ENCODE assay signal across 10 cellular contexts in genomic region chr17:82063424-82064415, GRCh38. TPM values are rescaled to one million over a fixed set of nuclear protein-coding genes. Genes with fewer than 3 reads are reported as not detected.
DNase-seq lines count a peak whose midpoint lies in the region; ATAC-seq, FAIRE-seq and TF ChIP-seq lines count a peak whose summit lies in the region.
"Had no signal": no experiment of that assay in that cellular context is flagged by ENCODE, and none has a peak within 500 bp of the region (broad histone marks: within the 10 kb centered on the region; RNA-seq: fewer than 3 reads in every experiment).

No MANE protein-coding gene starts in this region.

- TF ChIP-seq POLR2A in endothelial cell of umbilical vein (IDR thresholded peaks at IDR 0.05; ENCODE audit: low read depth, low read length): no peak

- POLR2A ChIA-PET in endothelial cell of umbilical vein (lab: Charles Lee): no interaction called here

- no peak overlapping the region; the same call in 1 of the 2 replicates for H3K9ac ChIP-seq in OCI-LY3 (ENCODE audit: low read length)
- no peak overlapping the region for H3K9ac ChIP-seq in endothelial cell of umbilical vein (replicated peaks; ENCODE audit: extremely low read depth, insufficient read depth, low read length)

- dilution Hi-C loops in endothelial cell of umbilical vein (cut with MboI; ENCODE audit: extremely low pct_ligation_motif_present, low sequenced_read_pairs): no loop called here

- peak overlapping the region; percentile 97; the same call in 1 of the 2 replicates for H3K4me3 ChIP-seq in GM12864 (ENCODE audit: low read depth, low read length)
- peak overlapping the region; percentile 100 for H3K4me3 ChIP-seq in OCI-LY3 (ENCODE audit: low read length)
- no peak overlapping the region for H3K4me3 ChIP-seq in endothelial cell of umbilical vein (replicated peaks in 1 of 3; ENCODE audit: insufficient read depth in 1 of 3, low read depth in 1 of 3, low read length in 3 of 3)
- H3K4me3 ChIP-seq in osteoblast (ENCODE audit: insufficient read depth, low read length): peak overlapping the region; percentile 88

- H3K4me1 ChIP-seq in OCI-LY3 (ENCODE audit: low read length): peaks cover 14% of the 10 kb centered on the region
- H3K4me1 ChIP-seq in endothelial cell of umbilical vein (ENCODE audit: control insufficient read depth, extremely low read depth, insufficient read depth, low read length): peaks cover 15% of the 10 kb centered on the region
- H3K4me1 ChIP-seq in osteoblast (ENCODE audit: insufficient read depth, low read length): peaks cover 17% of the 10 kb centered on the region

- no peak for DNase-seq in GM12864 (ENCODE audit: low read depth)
- no peak for DNase-seq in endothelial cell of umbilical vein (ENCODE audit: low read depth, low spot score)
- peak; percentile 62 for DNase-seq in osteoblast (ENCODE audit: insufficient read length, low spot score, missing footprints)
- DNase-seq in CD1c-positive myeloid dendritic cell (ENCODE audit: extremely low spot score): no peak
- DNase-seq: activated CD4-positive, alpha-beta T cell treated with anti-CD3 and anti-CD28 coated beads for 48 hours; NCI-H748 treated with DMSO at 0.1 percent for 48 hours had no signal

- CTCF ChIA-PET in endothelial cell of umbilical vein (lab: Charles Lee): interaction anchor here (0.6 to 1.2 kb wide), 4 partner anchors 8 to 104 kb away, joined by 3 to 4 read pairs (median 4); no protein-coding TSS in a partner anchor

- H3K79me2 ChIP-seq in OCI-LY3 (ENCODE audit: low read length) (peaks cover 28% of the 10 kb centered on the region), endothelial cell of umbilical vein (ENCODE audit: control insufficient read depth, insufficient read depth, low read length) (peaks cover 14% of the 10 kb centered on the region), osteoblast (ENCODE audit: insufficient read depth, low read length) (peaks cover 32% of the 10 kb centered on the region)

- H3K9me3 ChIP-seq in OCI-LY3 (ENCODE audit: insufficient read depth, low read length): no peaks in the 10 kb centered on the region
- H3K9me3 ChIP-seq in endothelial cell of umbilical vein (replicated peaks; ENCODE audit: control insufficient read depth, insufficient read depth, low read length): no peaks in the 10 kb centered on the region
- no peaks in the 10 kb centered on the region for H3K9me3 ChIP-seq in osteoblast (ENCODE audit: low read depth, low read length)
- H3K9me3 ChIP-seq: vagina had no signal

- H2AFZ ChIP-seq in OCI-LY3 (ENCODE audit: low read depth, low read length) (no peak overlapping the region), endothelial cell of umbilical vein (ENCODE audit: low read depth, low read length) (no peak overlapping the region), osteoblast (ENCODE audit: low read length) (no peak overlapping the region)

- H3K4me2 ChIP-seq in OCI-LY3 (ENCODE audit: low read length): peak overlapping the region; percentile 96
- H3K4me2 ChIP-seq in endothelial cell of umbilical vein (ENCODE audit: insufficient read depth, low read length): peak overlapping the region; percentile 78
- H3K4me2 ChIP-seq in osteoblast (ENCODE audit: insufficient read depth, low read length): peak overlapping the region; percentile 95

- no TSS peak for BruUV-seq in endothelial cell of umbilical vein (replicated peaks; lab: Mats Ljungman, UMichigan)

- H3K27me3 ChIP-seq in OCI-LY3 (ENCODE audit: low read depth, low read length) (no peaks in the 10 kb centered on the region), endothelial cell of umbilical vein (ENCODE audit: control insufficient read depth in 2 of 2, insufficient read depth in 2 of 2, low read length in 2 of 2) (no peaks in the 10 kb centered on the region), osteoblast (ENCODE audit: insufficient read depth, low read length) (no peaks in the 10 kb centered on the region)
- H3K27me3 ChIP-seq: vagina had no signal

- no peak for TF ChIP-seq CTCF in GM12864 (IDR thresholded peaks at IDR 0.05; ENCODE audit: low read depth, low read length, missing control alignments)
- no peak for TF ChIP-seq CTCF in OCI-LY3 (IDR thresholded peaks at IDR 0.05; ENCODE audit: low read depth, low read length)
- TF ChIP-seq CTCF in endothelial cell of umbilical vein (IDR thresholded peaks at IDR 0.05; ENCODE audit: extremely low read depth in 1 of 2, insufficient read depth in 1 of 2, low read depth in 1 of 2, low read length in 2 of 2): no peak
- TF ChIP-seq CTCF in osteoblast (IDR thresholded peaks at IDR 0.05; ENCODE audit: extremely low read depth, low read depth, low read length): no peak

- ATAC-seq in HG03378 (IDR thresholded peaks at IDR 0.05; ENCODE audit: unreplicated experiment) (no peak), GM19035 (IDR thresholded peaks at IDR 0.05; ENCODE audit: unreplicated experiment) (no peak)

- FAIRE-seq in endothelial cell of umbilical vein (lab: Jason Lieb, UNC): no peak

- H3K27ac ChIP-seq in OCI-LY3 (ENCODE audit: low read length): no peak overlapping the region
- H3K27ac ChIP-seq in endothelial cell of umbilical vein (ENCODE audit: insufficient read depth, low read depth, low read length): no peak overlapping the region
- H3K27ac ChIP-seq in osteoblast (ENCODE audit: low read depth, low read length): no peak overlapping the region
- H3K27ac ChIP-seq: vagina had no signal

- H3K36me3 ChIP-seq in OCI-LY3 (replicated peaks; ENCODE audit: low read depth, low read length) (peaks cover 22% of the 10 kb centered on the region), endothelial cell of umbilical vein (ENCODE audit: control insufficient read depth in 2 of 2, extremely low read depth in 1 of 2, insufficient read depth in 2 of 2, low read length in 2 of 2) (peaks cover 0 to 23% of the 10 kb centered on the region in 2 experiments), osteoblast (ENCODE audit: insufficient read depth, low read length) (peaks cover 41% of the 10 kb centered on the region)

- intact Hi-C loops in endothelial cell of umbilical vein (cut with micrococcal nuclease): no loop called here

- no peaks in the 10 kb centered on the region for H3K9me1 ChIP-seq in endothelial cell of umbilical vein (replicated peaks; ENCODE audit: control insufficient read depth, extremely low read depth, insufficient read depth, low read length)

- H4K20me1 ChIP-seq in OCI-LY3 (ENCODE audit: insufficient read depth, low read length) (no peaks in the 10 kb centered on the region), endothelial cell of umbilical vein (replicated peaks; ENCODE audit: control insufficient read depth, extremely low read depth, insufficient read depth, low read length) (no peaks in the 10 kb centered on the region), osteoblast (ENCODE audit: insufficient read depth, low read length) (peaks cover 7% of the 10 kb centered on the region)

RNA-seq across cellular contexts. Expression of gene DUS1L, which starts 1.9 kb away (rescaled TPM):
- 90.3 and 92.9 TPM in 2 replicates for total RNA-seq in endothelial cell of umbilical vein
- polyA plus RNA-seq in endothelial cell of umbilical vein: 60.1 and 63.1 TPM in 2 replicates
- 77.7 and 80.7 TPM in 2 replicates for polyA plus RNA-seq in endothelial cell of umbilical vein (2011; cell fraction: cytosol; rRNA removed)
- polyA plus RNA-seq in endothelial cell of umbilical vein (2011; cell fraction: nucleus; rRNA removed): 360 and 376 TPM in 2 replicates
- polyA plus RNA-seq in endothelial cell of umbilical vein (2012): 70.4 and 74.8 TPM in 2 replicates
- polyA minus RNA-seq in endothelial cell of umbilical vein: 18.5 and 25.1 TPM in 2 replicates
- 51.7 TPM for polyA minus RNA-seq in endothelial cell of umbilical vein (2011; cell fraction: cytosol; rRNA and poly(A)+ RNA removed)
- 43.2 and 55.0 TPM in 2 replicates for polyA minus RNA-seq in endothelial cell of umbilical vein (2011; cell fraction: nucleus; rRNA and poly(A)+ RNA removed)
- 43.8 and 43.9 TPM in 2 replicates for total RNA-seq in osteoblast

RNA-seq across cellular contexts. Expression of gene GPS1, which starts 12.0 kb away (rescaled TPM):
- 96.6 and 116 TPM in 2 replicates for total RNA-seq in endothelial cell of umbilical vein
- polyA plus RNA-seq in endothelial cell of umbilical vein: 178 and 235 TPM in 2 replicates
- 114 and 120 TPM in 2 replicates for polyA plus RNA-seq in endothelial cell of umbilical vein (2011; cell fraction: cytosol; rRNA removed)
- polyA plus RNA-seq in endothelial cell of umbilical vein (2011; cell fraction: nucleus; rRNA removed): 219 and 242 TPM in 2 replicates
- 102 and 112 TPM in 2 replicates for polyA plus RNA-seq in endothelial cell of umbilical vein (2012)
- polyA minus RNA-seq in endothelial cell of umbilical vein: 81.1 and 97.3 TPM in 2 replicates
- polyA minus RNA-seq in endothelial cell of umbilical vein (2011; cell fraction: cytosol; rRNA and poly(A)+ RNA removed): 94.1 TPM
- 35.2 and 44.9 TPM in 2 replicates for polyA minus RNA-seq in endothelial cell of umbilical vein (2011; cell fraction: nucleus; rRNA and poly(A)+ RNA removed)
- 90.2 and 93.7 TPM in 2 replicates for total RNA-seq in osteoblast

RNA-seq across cellular contexts. Expression of gene RFNG, which starts 12.1 kb away (rescaled TPM):
- total RNA-seq in endothelial cell of umbilical vein (33.7 and 36.9 TPM in 2 replicates), osteoblast (46.3 and 52.7 TPM in 2 replicates)
- polyA plus RNA-seq in endothelial cell of umbilical vein: 40.0 and 59.2 TPM in 2 replicates
- 14.3 and 27.7 TPM in 2 replicates for polyA plus RNA-seq in endothelial cell of umbilical vein (2011; cell fraction: cytosol; rRNA removed)
- 122 and 156 TPM in 2 replicates for polyA plus RNA-seq in endothelial cell of umbilical vein (2011; cell fraction: nucleus; rRNA removed)
- 22.3 and 37.7 TPM in 2 replicates for polyA plus RNA-seq in endothelial cell of umbilical vein (2012)
- polyA minus RNA-seq in endothelial cell of umbilical vein: 13.8 and 16.9 TPM in 2 replicates
- polyA minus RNA-seq in endothelial cell of umbilical vein (2011; cell fraction: cytosol; rRNA and poly(A)+ RNA removed): 8.5 TPM
- polyA minus RNA-seq in endothelial cell of umbilical vein (2011; cell fraction: nucleus; rRNA and poly(A)+ RNA removed): 14.9 and 33.9 TPM in 2 replicates

RNA-seq across cellular contexts. Expression of gene DCXR, which starts 26.2 kb away (rescaled TPM):
- 75.2 and 93.0 TPM in 2 replicates for total RNA-seq in endothelial cell of umbilical vein
- polyA plus RNA-seq in endothelial cell of umbilical vein: 178 and 241 TPM in 2 replicates
- polyA plus RNA-seq in endothelial cell of umbilical vein (2011; cell fraction: cytosol; rRNA removed): 153 and 181 TPM in 2 replicates
- 150 and 164 TPM in 2 replicates for polyA plus RNA-seq in endothelial cell of umbilical vein (2011; cell fraction: nucleus; rRNA removed)
- 106 and 108 TPM in 2 replicates for polyA plus RNA-seq in endothelial cell of umbilical vein (2012)
- 41.9 and 53.2 TPM in 2 replicates for polyA minus RNA-seq in endothelial cell of umbilical vein
- 39.0 TPM for polyA minus RNA-seq in endothelial cell of umbilical vein (2011; cell fraction: cytosol; rRNA and poly(A)+ RNA removed)
- polyA minus RNA-seq in endothelial cell of umbilical vein (2011; cell fraction: nucleus; rRNA and poly(A)+ RNA removed): 8.4 and 18.0 TPM in 2 replicates
- total RNA-seq in osteoblast: 23.9 and 31.8 TPM in 2 replicates

RNA-seq across cellular contexts. Expression of gene RAC3, which starts 32.2 kb away (rescaled TPM):
- total RNA-seq in endothelial cell of umbilical vein (34.1 and 35.4 TPM in 2 replicates), osteoblast (0.59 and 1.8 TPM in 2 replicates)
- polyA plus RNA-seq in endothelial cell of umbilical vein: 56.0 and 91.1 TPM in 2 replicates
- polyA plus RNA-seq in endothelial cell of umbilical vein (2011; cell fraction: cytosol; rRNA removed): 37.4 and 51.2 TPM in 2 replicates
- polyA plus RNA-seq in endothelial cell of umbilical vein (2011; cell fraction: nucleus; rRNA removed): 50.0 and 55.7 TPM in 2 replicates
- polyA plus RNA-seq in endothelial cell of umbilical vein (2012): 23.4 and 52.5 TPM in 2 replicates
- polyA minus RNA-seq in endothelial cell of umbilical vein: 22.6 and 24.3 TPM in 2 replicates
- 7.6 TPM for polyA minus RNA-seq in endothelial cell of umbilical vein (2011; cell fraction: cytosol; rRNA and poly(A)+ RNA removed)
- 9.2 and 19.1 TPM in 2 replicates for polyA minus RNA-seq in endothelial cell of umbilical vein (2011; cell fraction: nucleus; rRNA and poly(A)+ RNA removed)

Comparison
In these comparisons a context has a peak if more than half of its experiments do, and no peak if none do; other contexts are left out.
1. H3K4me3 ChIP-seq: peak in GM12864 (single experiment), OCI-LY3 (single experiment) and osteoblast (single experiment); none in endothelial cell of umbilical vein (0 of 3).
2. Peak in every context shown above with its lines, with median percentiles within 50 percentile points of each other: H3K4me2 ChIP-seq.